ENCODE assay signal across 1 cellular context in genomic region chr12:109524466-109525278, GRCh38.
TF ChIP-seq lines count a peak whose summit lies in the region.

No MANE protein-coding gene starts in this region.

TF ChIP-seq in H1, 55 proteins besides CTCF, POLR2A, EP300 and RAD21:
- no peak for TF ChIP-seq KDM5A (IDR thresholded peaks at IDR 0.05; ENCODE audit: low read length)
- TF ChIP-seq BCL11A (IDR thresholded peaks at IDR 0.05; ENCODE audit: low read depth in 2 of 2, low read length in 2 of 2): no peak
- no peak for TF ChIP-seq BACH1 (IDR thresholded peaks at IDR 0.05; ENCODE audit: low read length)
- TF ChIP-seq CHD2 (IDR thresholded peaks at IDR 0.05; ENCODE audit: low read length): no peak
- TF ChIP-seq CTBP2 (IDR thresholded peaks at IDR 0.05; ENCODE audit: borderline replicate concordance, insufficient read depth, insufficient read length, low read length): no peak
- no peak for TF ChIP-seq RXRA (IDR thresholded peaks at IDR 0.05; ENCODE audit: insufficient read depth, low read depth, low read length)
- no peak for TF ChIP-seq ATF2 (IDR thresholded peaks at IDR 0.05; ENCODE audit: low read length)
- TF ChIP-seq ATF3 (IDR thresholded peaks at IDR 0.05; ENCODE audit: insufficient read depth, low read depth, low read length): no peak
- TF ChIP-seq SP2 (IDR thresholded peaks at IDR 0.05; ENCODE audit: low read length): no peak
- no peak for TF ChIP-seq ZNF274 (IDR thresholded peaks at IDR 0.05; ENCODE audit: borderline replicate concordance, extremely low read depth, low read length)
- no peak for TF ChIP-seq RFX5 (IDR thresholded peaks at IDR 0.05; ENCODE audit: borderline replicate concordance, low read depth, low read length)
- TF ChIP-seq SIRT6 (IDR thresholded peaks at IDR 0.05; ENCODE audit: low read length): no peak
- TF ChIP-seq MAFK (IDR thresholded peaks at IDR 0.05; ENCODE audit: low read depth, low read length): no peak
